In genomic region chr11:64316620-64317324, GRCh38 we compare ENCODE assay signal across 8 cellular contexts. TPM values are rescaled to one million over a fixed set of nuclear protein-coding genes. Genes with fewer than 3 reads are reported as not detected.
DNase-seq lines count a peak whose midpoint lies in the region; ATAC-seq, FAIRE-seq and TF ChIP-seq lines count a peak whose summit lies in the region.
"Not testable (repeated sequence)": the region's sequence is repeated elsewhere in the genome, so short reads cannot be mapped to it uniquely, and the experiment has no call there.

No MANE protein-coding gene starts in this region.

- peak overlapping the region; percentile 64 for H3K4me2 ChIP-seq in keratinocyte (ENCODE audit: control insufficient read depth, extremely low read depth, insufficient read depth, low read depth, low read length)

- dilution Hi-C loops in keratinocyte (cut with MboI; ENCODE audit: extremely low pct_ligation_motif_present, low sequenced_read_pairs) = not testable (repeated sequence)

- not testable (repeated sequence) for H3K27me3 ChIP-seq in keratinocyte (ENCODE audit: control insufficient read depth, extremely low read depth, insufficient read depth, low read length); psoas muscle (ENCODE audit: insufficient read depth in 3 of 3, low read length in 2 of 3)

- not testable (repeated sequence) for H3K9me1 ChIP-seq in keratinocyte (ENCODE audit: control insufficient read depth, extremely low read depth, insufficient read depth, low read length)

- not testable (repeated sequence) for H4K20me1 ChIP-seq in keratinocyte (ENCODE audit: control insufficient read depth, extremely low read depth, insufficient read depth, low read length)

- 7 to 8% (median 8%) methylated on average over 30 to 32 of the region's 32 CpGs for WGBS in psoas muscle, 3 donors

- H3K9me3 ChIP-seq in keratinocyte (ENCODE audit: control insufficient read depth, low read depth, low read length); psoas muscle: not testable (repeated sequence)

- H3K4me3 ChIP-seq in coronary artery (peak overlapping the region; percentile 91), keratinocyte (ENCODE audit: control insufficient read depth in 2 of 3, extremely low read depth in 1 of 3, insufficient read depth in 2 of 3, low read depth in 1 of 3, low read length in 3 of 3) (peak overlapping the region; percentile 56 to 73 (median 72)), psoas muscle (peak overlapping the region; percentile 86)

- H3K4me1 ChIP-seq in keratinocyte (ENCODE audit: control insufficient read depth, extremely low read depth, insufficient read depth, low read length) (peaks cover 45% of the 10 kb centered on the region), psoas muscle (peaks cover 24% of the 10 kb centered on the region)

- FAIRE-seq in keratinocyte (lab: Jason Lieb, UNC) = not testable (repeated sequence)

- peak overlapping the region; percentile 90 for H3K9ac ChIP-seq in keratinocyte (ENCODE audit: control insufficient read depth, extremely low read depth, insufficient read depth, low read length)

- intact Hi-C loops in psoas muscle (cut with DNase I) = not testable (repeated sequence)

- peaks cover 32% of the 10 kb centered on the region for H3K79me2 ChIP-seq in keratinocyte (ENCODE audit: control insufficient read depth, insufficient read depth, low read length)

- ATAC-seq in GM18517 (IDR thresholded peaks at IDR 0.05; ENCODE audit: unreplicated experiment) = peak; percentile 11
- ATAC-seq in HG03460 (IDR thresholded peaks at IDR 0.05; ENCODE audit: unreplicated experiment) = peak; percentile 2
- ATAC-seq in psoas muscle = not testable (repeated sequence)

- H3K36me3 ChIP-seq in keratinocyte (ENCODE audit: control insufficient read depth in 2 of 2, extremely low read depth in 1 of 2, insufficient read depth in 2 of 2, low read length in 2 of 2) (peaks cover 22 to 35% of the 10 kb centered on the region in 2 experiments), psoas muscle (ENCODE audit: insufficient read depth in 1 of 2, low read depth in 1 of 2) (peaks cover 8 to 33% of the 10 kb centered on the region in 2 donors)

- H3K27ac ChIP-seq in coronary artery (peak overlapping the region; percentile 91 to 99), keratinocyte (ENCODE audit: control insufficient read depth, insufficient read depth, low read length) (peak overlapping the region; percentile 81), psoas muscle (peak overlapping the region; percentile 99)

- DNase-seq in A172 (ENCODE audit: low spot score) (peak; percentile 54), NCI-H774 (lab: John Stamatoyannopoulos, UW) (peak; percentile 34)
- DNase-seq in activated CD4-positive, alpha-beta T cell treated with anti-CD3 and anti-CD28 coated beads, Interleukin-2, amount 50 U/mL, for 1 hour = peak; percentile 41
- not testable (repeated sequence) for DNase-seq in coronary artery (ENCODE audit: low spot score); keratinocyte (ENCODE audit: low read depth, low spot score); psoas muscle

- TF ChIP-seq CTCF in coronary artery (IDR thresholded peaks at IDR 0.05); psoas muscle (IDR thresholded peaks at IDR 0.05): not testable (repeated sequence)
- peak; percentile 43 to 46 (median 45) for TF ChIP-seq CTCF in keratinocyte (optimal IDR thresholded peaks at IDR 0.05 in 1 of 3, IDR thresholded peaks at IDR 0.05 in 1 of 3, conservative IDR thresholded peaks at IDR 0.05 in 1 of 3; ENCODE audit: extremely low read depth in 1 of 3, insufficient read depth in 2 of 3, low read length in 3 of 3)

- H2AFZ ChIP-seq in keratinocyte (ENCODE audit: control insufficient read depth, low read length) = not testable (repeated sequence)

RNA-seq across cellular contexts. Expression of gene TRMT112, which starts 0.6 kb away (rescaled TPM):
- 454 and 683 TPM in 2 replicates for total RNA-seq in A172 (2014; rRNA removed; shearing (Covaris generic))
- 238 to 408 TPM (median 297 TPM) in 3 replicates for polyA plus RNA-seq in keratinocyte
- polyA plus RNA-seq in keratinocyte (2011; ENCODE audit: low read depth) = 46.0 TPM
- 221 and 340 TPM in 2 replicates for polyA plus RNA-seq in keratinocyte (2011; cell fraction: cytosol; rRNA removed)
- 140 and 145 TPM in 2 replicates for polyA plus RNA-seq in keratinocyte (2011; cell fraction: nucleus; rRNA removed)
- 333 and 344 TPM in 2 replicates for polyA plus RNA-seq in keratinocyte (2012; ENCODE audit: low replicate concordance)
- 54.1 to 102 TPM (median 58.6 TPM) in 3 replicates for polyA minus RNA-seq in keratinocyte
- 173 TPM for polyA minus RNA-seq in keratinocyte (2011; cell fraction: cytosol; rRNA and poly(A)+ RNA removed)
- 23.8 and 26.3 TPM in 2 replicates for polyA minus RNA-seq in keratinocyte (2011; cell fraction: nucleus; rRNA and poly(A)+ RNA removed)
- 100 to 1,000 TPM in 1 of 4 donors, 10 to 100 TPM in 3; 78.1 to 135 (median 88.0) TPM for total RNA-seq in psoas muscle
- 100 to 1,000 TPM; 125 to 311 (median 190) TPM for polyA plus RNA-seq in psoas muscle

RNA-seq across cellular contexts. Expression of gene PRDX5, which starts 1.1 kb away (rescaled TPM):
- 300 and 344 TPM in 2 replicates for total RNA-seq in A172 (2014; rRNA removed; shearing (Covaris generic))
- polyA plus RNA-seq in keratinocyte (590 to 817 TPM (median 591 TPM) in 3 replicates), psoas muscle (100 to 1,000 TPM; 304 to 323 (median 321) TPM)
- 124 TPM for polyA plus RNA-seq in keratinocyte (2011; ENCODE audit: low read depth)
- 440 and 697 TPM in 2 replicates for polyA plus RNA-seq in keratinocyte (2011; cell fraction: cytosol; rRNA removed)
- 319 and 355 TPM in 2 replicates for polyA plus RNA-seq in keratinocyte (2011; cell fraction: nucleus; rRNA removed)
- polyA plus RNA-seq in keratinocyte (2012; ENCODE audit: low replicate concordance) = 463 and 515 TPM in 2 replicates
- 146 to 217 TPM (median 180 TPM) in 3 replicates for polyA minus RNA-seq in keratinocyte
- polyA minus RNA-seq in keratinocyte (2011; cell fraction: cytosol; rRNA and poly(A)+ RNA removed) = 299 TPM
- 43.8 and 51.7 TPM in 2 replicates for polyA minus RNA-seq in keratinocyte (2011; cell fraction: nucleus; rRNA and poly(A)+ RNA removed)
- 100 to 1,000 TPM; 122 to 178 (median 156) TPM for total RNA-seq in psoas muscle

RNA-seq across cellular contexts. Expression of gene ESRRA, which starts 11.4 kb away (rescaled TPM):
- total RNA-seq in A172 (2014; rRNA removed; shearing (Covaris generic)) = 30.4 and 46.6 TPM in 2 replicates
- polyA plus RNA-seq in keratinocyte (20.8 to 33.9 TPM (median 25.9 TPM) in 3 replicates), psoas muscle (100 to 1,000 TPM; 274 to 362 (median 316) TPM)
- polyA plus RNA-seq in keratinocyte (2011; ENCODE audit: low read depth) = 6.2 TPM
- polyA plus RNA-seq in keratinocyte (2011; cell fraction: cytosol; rRNA removed) = 13.5 and 32.9 TPM in 2 replicates
- 26.2 and 37.4 TPM in 2 replicates for polyA plus RNA-seq in keratinocyte (2011; cell fraction: nucleus; rRNA removed)
- 31.4 and 31.7 TPM in 2 replicates for polyA plus RNA-seq in keratinocyte (2012; ENCODE audit: low replicate concordance)
- polyA minus RNA-seq in keratinocyte = 9.4 to 20.5 TPM (median 17.5 TPM) in 3 replicates
- 58.5 TPM for polyA minus RNA-seq in keratinocyte (2011; cell fraction: cytosol; rRNA and poly(A)+ RNA removed)
- polyA minus RNA-seq in keratinocyte (2011; cell fraction: nucleus; rRNA and poly(A)+ RNA removed) = 18.3 and 22.3 TPM in 2 replicates
- total RNA-seq in psoas muscle = 100 to 1,000 TPM; 104 to 261 (median 146) TPM

RNA-seq across cellular contexts. Expression of gene CATSPERZ, which starts 16.6 kb away (rescaled TPM):
- not detected in 2 replicates for total RNA-seq in A172 (2014; rRNA removed; shearing (Covaris generic))
- 0.17 to 0.29 TPM (median 0.19 TPM) in 3 replicates for polyA plus RNA-seq in keratinocyte
- not detected for polyA plus RNA-seq in keratinocyte (2011; ENCODE audit: low read depth)
- polyA plus RNA-seq in keratinocyte (2011; cell fraction: cytosol; rRNA removed) = 0.15 and 0.23 TPM in 2 replicates
- polyA plus RNA-seq in keratinocyte (2011; cell fraction: nucleus; rRNA removed) = not detected in 2 replicates
- 0.28 TPM in 1 of 2 replicates, not detected in the other for polyA plus RNA-seq in keratinocyte (2012; ENCODE audit: low replicate concordance)
- not detected in 3 replicates for polyA minus RNA-seq in keratinocyte
- not detected for polyA minus RNA-seq in keratinocyte (2011; cell fraction: cytosol; rRNA and poly(A)+ RNA removed)
- polyA minus RNA-seq in keratinocyte (2011; cell fraction: nucleus; rRNA and poly(A)+ RNA removed) = not detected in 2 replicates
- total RNA-seq in psoas muscle = not detected
- under 1 TPM in 1 of 3 donors, not detected in 2; 0.05 TPM for polyA plus RNA-seq in psoas muscle

RNA-seq across cellular contexts. Expression of gene CCDC88B, which starts 23.2 kb away (rescaled TPM):
- 6.6 and 6.9 TPM in 2 replicates for total RNA-seq in A172 (2014; rRNA removed; shearing (Covaris generic))
- polyA plus RNA-seq in keratinocyte (2.9 to 5.3 TPM (median 3.7 TPM) in 3 replicates), psoas muscle (1 to 10 TPM; 2.5 to 3.6 (median 3.2) TPM)
- polyA plus RNA-seq in keratinocyte (2011; ENCODE audit: low read depth) = 0.54 TPM
- 0.83 and 2.4 TPM in 2 replicates for polyA plus RNA-seq in keratinocyte (2011; cell fraction: cytosol; rRNA removed)
- 12.0 and 18.8 TPM in 2 replicates for polyA plus RNA-seq in keratinocyte (2011; cell fraction: nucleus; rRNA removed)
- polyA plus RNA-seq in keratinocyte (2012; ENCODE audit: low replicate concordance) = 1.0 and 5.5 TPM in 2 replicates
- polyA minus RNA-seq in keratinocyte = 1.9 to 3.3 TPM (median 2.4 TPM) in 3 replicates
- polyA minus RNA-seq in keratinocyte (2011; cell fraction: cytosol; rRNA and poly(A)+ RNA removed) = 2.9 TPM
- 2.1 and 3.0 TPM in 2 replicates for polyA minus RNA-seq in keratinocyte (2011; cell fraction: nucleus; rRNA and poly(A)+ RNA removed)
- 1 to 10 TPM; 1.4 to 2.9 (median 2.2) TPM for total RNA-seq in psoas muscle
